In the genomic region with DNA sequence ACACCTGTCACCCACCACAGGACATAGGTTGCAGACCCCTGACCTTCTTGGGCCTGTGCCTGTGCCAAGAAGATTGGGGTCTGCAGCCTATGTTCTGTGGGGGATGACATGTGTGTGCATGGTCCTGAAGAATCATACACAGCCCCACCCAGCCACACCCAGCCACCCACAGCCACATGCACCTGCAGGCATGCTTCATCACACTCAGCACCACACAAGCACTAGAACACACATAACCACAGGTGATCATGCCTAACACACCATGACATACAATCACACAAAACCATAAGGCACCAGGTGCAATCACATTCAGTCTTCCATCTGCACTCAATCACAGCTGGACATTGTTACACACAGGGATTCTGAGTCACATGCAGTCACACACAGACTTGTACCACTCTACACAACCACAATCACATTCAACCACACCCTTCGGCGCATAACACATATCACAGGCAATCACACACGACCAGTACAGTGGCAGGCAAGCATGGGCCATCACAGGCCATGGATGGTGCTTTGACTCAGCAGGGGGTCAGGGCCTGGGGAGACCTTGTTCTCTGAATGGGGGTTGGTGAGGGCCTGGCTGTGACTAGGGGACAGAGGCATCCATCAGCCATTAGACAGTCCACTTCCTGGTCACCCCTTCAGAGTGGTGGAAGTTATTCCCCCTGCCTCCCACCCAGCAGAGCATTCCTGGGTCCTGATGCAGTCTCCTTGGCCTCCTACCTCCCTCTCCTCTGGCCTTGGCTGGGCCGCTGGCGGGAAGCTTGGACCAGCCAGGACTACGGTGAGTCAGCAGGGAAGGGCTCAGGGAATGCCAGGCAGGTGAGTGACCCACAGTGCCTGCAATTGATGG, we compare ENCODE assay signal across 14 cellular contexts. TPM values are rescaled to one million over a fixed set of nuclear protein-coding genes. Genes with fewer than 3 reads are reported as not detected.
DNase-seq lines count a peak whose midpoint lies in the region; ATAC-seq, FAIRE-seq and TF ChIP-seq lines count a peak whose summit lies in the region.
"Had no signal": no experiment of that assay in that cellular context is flagged by ENCODE, and none has a peak within 500 bp of the region (broad histone marks: within the 10 kb centered on the region; RNA-seq: fewer than 3 reads in every experiment).

No MANE protein-coding gene starts in this region.

- H3K36me3 Mint-ChIP-seq in GM23338 (ENCODE audit: low read depth) = no peaks in the 10 kb centered on the region
- H3K36me3 Mint-ChIP-seq in naive thymus-derived CD4-positive, alpha-beta T cell = peaks cover 0 to 3% (median 0%) of the 10 kb centered on the region in 5 donors

- no peak overlapping the region for H3K4me3 Mint-ChIP-seq in GM23338
- H3K4me3 Mint-ChIP-seq in naive thymus-derived CD4-positive, alpha-beta T cell = peak overlapping the region in 1 of 10 donors; percentile 15

- H3K4me2 ChIP-seq in H1 (ENCODE audit: insufficient read depth in 1 of 2, low read depth in 2 of 2, low read length in 2 of 2) (no peak overlapping the region), GM23338 (no peak overlapping the region)

- TF ChIP-seq EP300 in H1 (IDR thresholded peaks at IDR 0.05; ENCODE audit: borderline replicate concordance in 1 of 2, low read depth in 2 of 2, low read length in 2 of 2) = no peak

- no peak overlapping the region for H2BK20ac ChIP-seq in H1 (ENCODE audit: low read length)

- no peak overlapping the region for H4K5ac ChIP-seq in H1 (ENCODE audit: insufficient read length, low read depth, low read length)

- H3K9me3 ChIP-seq in MG63 (no peaks in the 10 kb centered on the region), H1 (ENCODE audit: insufficient read depth in 2 of 2, low read depth in 1 of 2, low read length in 1 of 2) (no peaks in the 10 kb centered on the region)
- no peaks in the 10 kb centered on the region for H3K9me3 ChIP-seq in naive thymus-derived CD4-positive, alpha-beta T cell (ENCODE audit: control insufficient read depth in 2 of 3, low read length in 3 of 3)
- H3K9me3 ChIP-seq: SJSA1 had no signal

- no peak overlapping the region for H3K23ac ChIP-seq in H1 (ENCODE audit: insufficient read length)

- peak overlapping the region; percentile 71 for H4K91ac ChIP-seq in H1 (replicated peaks; ENCODE audit: insufficient read length, low read length)

- 95% methylated on average over 6 of the region's 6 CpGs; no CpG with 5 or more reads in 1 of the 2 experiments for WGBS in H1 (ENCODE audit: extremely low coverage in 1 of 2, insufficient coverage in 1 of 2, insufficient read length in 1 of 2, insufficient replicate concordance in 2 of 2, low coverage in 1 of 2, low lambda C conversion rate in 2 of 2, missing lambda C conversion rate in 1 of 2), 2 experiments

- H3K79me2 ChIP-seq in H1 (ENCODE audit: control insufficient read depth in 1 of 2, insufficient read depth in 2 of 2, low read length in 2 of 2) (no peaks in the 10 kb centered on the region), GM23338 (replicated peaks; ENCODE audit: insufficient read depth) (no peaks in the 10 kb centered on the region)

- peak overlapping the region; percentile 22; the same call in 1 of the 2 replicates for H4K8ac ChIP-seq in H1 (ENCODE audit: extremely low read depth, insufficient read depth, low read length)

- H3K4me1 ChIP-seq in H1 (replicated peaks in 1 of 4; ENCODE audit: control insufficient read depth in 3 of 4, insufficient read depth in 4 of 4, low read length in 3 of 4) (no peaks in the 10 kb centered on the region), GM23338 (ENCODE audit: insufficient read depth) (no peaks in the 10 kb centered on the region)
- peaks cover 15 to 30% of the 10 kb centered on the region in 2 donors for H3K4me1 ChIP-seq in naive thymus-derived CD4-positive, alpha-beta T cell (ENCODE audit: control insufficient read depth in 2 of 2, insufficient read depth in 2 of 2, low read length in 2 of 2)

- no peak overlapping the region for H2BK5ac ChIP-seq in H1 (ENCODE audit: low read depth, low read length)

- no peak for TF ChIP-seq RAD21 in H1 (IDR thresholded peaks at IDR 0.05 in 1 of 2, conservative IDR thresholded peaks at IDR 0.05 in 1 of 2; ENCODE audit: low read depth in 2 of 2, low read length in 2 of 2)

- no peak overlapping the region for H3K27ac Mint-ChIP-seq in GM23338
- peak overlapping the region in 3 of 9 donors; percentile 18 to 88 (median 55) for H3K27ac Mint-ChIP-seq in naive thymus-derived CD4-positive, alpha-beta T cell

- H3K18ac ChIP-seq in H1 (ENCODE audit: extremely low read depth, low read length) = no peak overlapping the region

- no peaks in the 10 kb centered on the region for H3F3A ChIP-seq in GM23338 (replicated peaks; ENCODE audit: low read depth)

- H3K9ac ChIP-seq in H1 (replicated peaks in 1 of 4; ENCODE audit: extremely low read depth in 1 of 4, low read depth in 3 of 4, low read length in 3 of 4) = no peak overlapping the region

- peak overlapping the region; percentile 88; the same call in 1 of the 2 replicates for H2BK12ac ChIP-seq in H1 (ENCODE audit: low read depth, low read length)

- no peaks in the 10 kb centered on the region for H3K4me1 Mint-ChIP-seq in GM23338
- peaks cover 32 to 49% (median 45%) of the 10 kb centered on the region in 7 donors for H3K4me1 Mint-ChIP-seq in naive thymus-derived CD4-positive, alpha-beta T cell

- no peak overlapping the region for H3K4me3 ChIP-seq in MG63
- H3K4me3 ChIP-seq in H1 (ENCODE audit: extremely low read depth in 1 of 4, insufficient read depth in 2 of 4, low read depth in 3 of 4, low read length in 4 of 4) = no peak overlapping the region
- no peak overlapping the region for H3K4me3 ChIP-seq in GM23338
- no peak overlapping the region for H3K4me3 ChIP-seq in naive thymus-derived CD4-positive, alpha-beta T cell (ENCODE audit: low read length)
- H3K4me3 ChIP-seq: SJSA1 had no signal

- H3K9me3 Mint-ChIP-seq in GM23338 = no peaks in the 10 kb centered on the region
- no peaks in the 10 kb centered on the region for H3K9me3 Mint-ChIP-seq in naive thymus-derived CD4-positive, alpha-beta T cell

- H3K23me2 ChIP-seq in H1 (ENCODE audit: low read depth, low read length) = peaks cover 3% of the 10 kb centered on the region; the same call in 1 of the 2 replicates

- H3K36me3 ChIP-seq in MG63 (no peaks in the 10 kb centered on the region), H1 (ENCODE audit: control insufficient read depth in 2 of 4, insufficient read depth in 4 of 4, low read length in 3 of 4) (no peaks in the 10 kb centered on the region), GM23338 (ENCODE audit: insufficient read depth) (no peaks in the 10 kb centered on the region)
- H3K36me3 ChIP-seq in naive thymus-derived CD4-positive, alpha-beta T cell (ENCODE audit: control insufficient read depth in 2 of 3, insufficient read depth in 3 of 3, low read length in 3 of 3) = no peaks in the 10 kb centered on the region
- H3K36me3 ChIP-seq: SJSA1 had no signal

- no peak overlapping the region for H3K56ac ChIP-seq in H1 (replicated peaks; ENCODE audit: insufficient read length, low read depth, low read length)

- H2BK120ac ChIP-seq in H1 (replicated peaks; ENCODE audit: low read depth, low read length) = no peak overlapping the region

- H4K20me1 ChIP-seq in H1 (replicated peaks in 1 of 2; ENCODE audit: control insufficient read depth in 1 of 2, insufficient read depth in 2 of 2, low read length in 2 of 2) = no peaks in the 10 kb centered on the region
- H4K20me1 ChIP-seq in GM23338 (replicated peaks; ENCODE audit: insufficient read depth) = no peaks in the 10 kb centered on the region

- peaks cover 4% of the 10 kb centered on the region for H3K27me3 Mint-ChIP-seq in GM23338 (ENCODE audit: insufficient read depth, low read depth, poor library complexity)
- peaks cover 0 to 2% (median 0%) of the 10 kb centered on the region in 5 donors for H3K27me3 Mint-ChIP-seq in naive thymus-derived CD4-positive, alpha-beta T cell

- CTCF ChIA-PET in H1 (lab: Charles Lee; ENCODE audit: partially characterized antibody) = interaction anchor here (0.9 to 2.0 kb wide), 6 partner anchors 17 to 252 kb away, joined by 3 to 7 read pairs (median 3); no protein-coding TSS in a partner anchor
- CTCF ChIA-PET in naive thymus-derived CD4-positive, alpha-beta T cell (lab: Charles Lee) = no interaction called here

- no peak overlapping the region for H3K4ac ChIP-seq in H1 (replicated peaks; ENCODE audit: insufficient read length, low read depth, low read length)

- ATAC-seq in GM23338 (no peak), HG03457 (IDR thresholded peaks at IDR 0.05; ENCODE audit: unreplicated experiment) (no peak)
- no peak for ATAC-seq in naive thymus-derived CD4-positive, alpha-beta T cell

- POLR2A ChIA-PET in H1 (lab: Charles Lee; ENCODE audit: partially characterized antibody) = interaction anchor here (1.3 kb wide), 1 partner anchor 10 kb away, joined by 3 read pairs; no protein-coding TSS in a partner anchor
- POLR2A ChIA-PET in naive thymus-derived CD4-positive, alpha-beta T cell (lab: Charles Lee) = no interaction called here

- H2AFZ ChIP-seq in H1 (ENCODE audit: low read length) (no peak overlapping the region), GM23338 (no peak overlapping the region)

- H3K27me3 ChIP-seq in MG63 (no peaks in the 10 kb centered on the region), H1 (replicated peaks in 1 of 4; ENCODE audit: control insufficient read depth in 3 of 4, extremely low read depth in 1 of 4, insufficient read depth in 3 of 4, low read length in 3 of 4) (no peaks in the 10 kb centered on the region), GM23338 (ENCODE audit: insufficient read depth) (no peaks in the 10 kb centered on the region)
- no peaks in the 10 kb centered on the region for H3K27me3 ChIP-seq in naive thymus-derived CD4-positive, alpha-beta T cell (ENCODE audit: control insufficient read depth in 2 of 2, insufficient read depth in 2 of 2, low read length in 2 of 2)
- H3K27me3 ChIP-seq: SJSA1 had no signal

- DNase-seq in GM03348 (ENCODE audit: low spot score) (peak; percentile 53), MG63 (peak; percentile 99), H1 (ENCODE audit: low read depth in 1 of 2, low spot score in 2 of 2) (no peak), posterior vena cava (ENCODE audit: low spot score) (peak; percentile 76), GM23338 (ENCODE audit: low spot score) (no peak), NCI-H2029 (lab: John Stamatoyannopoulos, UW) (no peak)
- no peak for DNase-seq in naive thymus-derived CD4-positive, alpha-beta T cell
- DNase-seq: activated CD4-positive, alpha-beta T cell treated with anti-CD3 and anti-CD28 coated beads for 48 hours; DMS79 treated with DMSO at 0.1 percent for 48 hours; NCI-H1048; NCI-H524 treated with DMSO at 0.1 percent for 48 hours had no signal

- intact Hi-C loops in posterior vena cava (cut with DNase I) = no loop called here
- intact Hi-C loops in naive thymus-derived CD4-positive, alpha-beta T cell (cut with micrococcal nuclease) = loop anchor here in 1 of 2 donors (10.0 kb wide), 1 partner anchor 63 kb away; the partner anchor contains the start of gene GSTM3

- H3K9me2 ChIP-seq in GM23338 (ENCODE audit: insufficient read depth) = no peaks in the 10 kb centered on the region

- no peak for TF ChIP-seq POLR2A in H1 (IDR thresholded peaks at IDR 0.05; ENCODE audit: control extremely low read depth in 1 of 2, low read depth in 2 of 2, low read length in 2 of 2)

- FAIRE-seq in H1 (lab: Jason Lieb, UNC) = no peak

- H3K27ac ChIP-seq in H1 (ENCODE audit: low read depth, low read length) (no peak overlapping the region), GM23338 (ENCODE audit: low read depth) (no peak overlapping the region)
- H3K27ac ChIP-seq in naive thymus-derived CD4-positive, alpha-beta T cell (ENCODE audit: low read depth, low read length) = no peak overlapping the region
- H3K27ac ChIP-seq: SJSA1 had no signal

- TF ChIP-seq CTCF in H1 (IDR thresholded peaks at IDR 0.05; ENCODE audit: control extremely low read depth in 1 of 3, insufficient read depth in 1 of 3, low read depth in 1 of 3, low read length in 3 of 3) = no peak
- TF ChIP-seq CTCF in GM23338 (conservative IDR thresholded peaks at IDR 0.05; ENCODE audit: low read depth in 2 of 2) = no peak

- H2BK15ac ChIP-seq in H1 (ENCODE audit: low read length) = no peak overlapping the region

- H3K79me1 ChIP-seq in H1 (ENCODE audit: low read depth, low read length) = no peaks in the 10 kb centered on the region

- H3K14ac ChIP-seq in H1 (ENCODE audit: insufficient read length) = no peak overlapping the region

- H2AK5ac ChIP-seq in H1 (ENCODE audit: low read depth, low read length) = peak overlapping the region; percentile 72; the same call in 1 of the 2 replicates

RNA-seq across cellular contexts. Expression of gene EPS8L3, which starts 44.3 kb away (rescaled TPM):
- not detected in 2 replicates for total RNA-seq in MG63 (2014; rRNA removed; shearing (Covaris generic); ENCODE audit: low replicate concordance)
- total RNA-seq in H1 (2021; fragmentation: NEBNext Ultra II Directional; extraction: Animal tissue kit (Norgen Biotek cat#: 25700)) = not detected in 2 replicates
- not detected in 2 replicates for polyA plus RNA-seq in H1 (2011; rRNA removed)
- polyA plus RNA-seq in H1 (2011; cell fraction: cytosol; rRNA removed) = 0.09 TPM
- not detected for polyA plus RNA-seq in H1 (2011; cell fraction: nucleus; rRNA removed)
- polyA plus RNA-seq in H1 (2012, experiment 1 of 2) = not detected in 4 replicates
- polyA plus RNA-seq in H1 (2012, experiment 2 of 2) = not detected
- not detected for polyA plus RNA-seq in H1 (2013, experiment 1 of 2)
- not detected for polyA plus RNA-seq in H1 (2013, experiment 2 of 2)
- polyA minus RNA-seq in H1 (2011; rRNA and poly(A)+ RNA removed) = not detected in 2 replicates
- not detected for polyA minus RNA-seq in H1 (2011; cell fraction: cytosol; rRNA and poly(A)+ RNA removed)
- not detected for polyA minus RNA-seq in H1 (2011; cell fraction: nucleus; rRNA and poly(A)+ RNA removed)
- not detected for total RNA-seq in posterior vena cava
- total RNA-seq in GM23338 (2014; rRNA removed; shearing (Covaris generic)) = not detected in 2 replicates
- polyA plus RNA-seq in GM23338 (2016; fragmentation: Nextera tagmentation; extraction: Ambion mirVana) = not detected in 2 replicates
- not detected for total RNA-seq in naive thymus-derived CD4-positive, alpha-beta T cell
- polyA plus RNA-seq in naive thymus-derived CD4-positive, alpha-beta T cell = not detected
- total RNA-seq: mononuclear cell, SJSA1 had no signal

Comparison
In these comparisons a context has a peak if more than half of its experiments do, and no peak if none do; other contexts are left out.
1. DNase-seq: peak in GM03348 (single experiment), MG63 (single experiment) and posterior vena cava (single experiment); none in H1 (0 of 2), GM23338 (single experiment), naive thymus-derived CD4-positive, alpha-beta T cell (0 of 9) and NCI-H2029 (single experiment).